In the genomic region with DNA sequence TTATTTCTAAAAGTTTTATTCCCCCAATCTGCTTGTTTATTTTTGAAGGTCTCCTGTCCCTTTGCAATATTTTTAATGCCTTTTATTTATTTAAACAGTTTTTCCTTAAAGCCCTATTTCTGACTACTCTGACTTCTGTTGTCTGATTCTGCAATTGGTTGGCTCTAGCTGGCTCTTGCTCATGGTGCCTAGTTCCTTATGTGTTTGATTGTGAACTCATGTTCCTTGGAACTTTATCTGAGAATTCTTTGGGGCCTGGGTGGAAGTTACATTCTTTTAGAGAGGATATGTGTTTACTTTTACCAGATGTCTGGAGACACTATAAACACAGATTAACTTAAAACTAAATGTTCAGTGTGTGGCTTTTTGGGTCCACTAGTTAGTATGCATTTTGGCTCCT, we compare ENCODE assay signal across 20 cellular contexts.
DNase-seq lines count a peak whose midpoint lies in the region; ATAC-seq and TF ChIP-seq lines count a peak whose summit lies in the region.
"Had no signal": no experiment of that assay in that cellular context is flagged by ENCODE, and none has a peak within 500 bp of the region (broad histone marks: within the 10 kb centered on the region; RNA-seq: fewer than 3 reads in every experiment).

No MANE protein-coding gene starts in this region.

- no peak for DNase-seq in SK-N-SH
- no peak for DNase-seq in endothelial cell (ENCODE audit: low spot score)
- peak; percentile 12 for DNase-seq in fibroblast of villous mesenchyme (ENCODE audit: low read depth)
- DNase-seq in spleen = no peak
- DNase-seq in activated CD4-positive, alpha-beta T cell treated with anti-CD3 and anti-CD28 coated beads for 36 hours = no peak
- DNase-seq in activated T-helper 1 cell treated with anti-CD3 and anti-CD28 coated beads, Interleukin-12 subunit alpha, Interleukin-12 subunit beta, Interleukin-2, Interleukin-4 antibody, amounts not matched to agents 30 ng/mL and 10 ng/mL and 1 ng/mL, durations not matched to agents 14 hours and 24 hours and 36 hours (ENCODE audit: low spot score) = no peak
- DNase-seq in NCI-H1436 treated with DMSO at 0.1 percent for 48 hours (lab: John Stamatoyannopoulos, UW) = no peak
- DNase-seq: AML-193; Caco-2; CD4-positive, alpha-beta T cell; GDM1; GOT3; H7; HFFc6 had no signal

- no peak overlapping the region for H3K9ac ChIP-seq in SK-N-SH

- peaks cover 27% of the 10 kb centered on the region for H3K4me1 Mint-ChIP-seq in endothelial cell (ENCODE audit: unreplicated experiment)
- H3K4me1 Mint-ChIP-seq in activated CD4-positive, alpha-beta T cell treated with anti-CD3 and anti-CD28 coated beads for 36 hours = no peaks in the 10 kb centered on the region
- H3K4me1 Mint-ChIP-seq in activated T-helper 1 cell treated with anti-CD3 and anti-CD28 coated beads, Interleukin-12 subunit alpha, Interleukin-12 subunit beta, Interleukin-2, Interleukin-4 antibody, amounts not matched to agents 30 ng/mL and 10 ng/mL and 1 ng/mL, durations not matched to agents 14 hours and 24 hours and 36 hours (ENCODE audit: low read depth) = no peaks in the 10 kb centered on the region

- TF ChIP-seq CTCF in SK-N-SH (IDR thresholded peaks at IDR 0.05) (no peak), endothelial cell (IDR thresholded peaks at IDR 0.05; ENCODE audit: unreplicated experiment) (no peak), fibroblast of villous mesenchyme (IDR thresholded peaks at IDR 0.05; ENCODE audit: insufficient read depth, low read depth, low read length) (no peak), spleen (IDR thresholded peaks at IDR 0.05 in 8 of 11, conservative IDR thresholded peaks at IDR 0.05 in 3 of 11) (no peak)

- no peak for ATAC-seq in SK-N-SH treated with all-trans-retinoic acid at 6 μM for 48 hours
- no peak for ATAC-seq in activated CD4-positive, alpha-beta T cell treated with anti-CD3 and anti-CD28 coated beads for 36 hours
- ATAC-seq: A549, HCT116 had no signal

- H3F3A ChIP-seq in SK-N-SH (replicated peaks; ENCODE audit: insufficient read depth) = no peaks in the 10 kb centered on the region

- no peaks in the 10 kb centered on the region for H4K20me1 ChIP-seq in SK-N-SH (ENCODE audit: insufficient read depth)

- H3K36me3 ChIP-seq in SK-N-SH (replicated peaks in 1 of 2; ENCODE audit: control insufficient read depth in 1 of 2, insufficient read depth in 2 of 2, low read length in 1 of 2) (no peaks in the 10 kb centered on the region), spleen (no peaks in the 10 kb centered on the region)

- TF ChIP-seq POLR2A in spleen (IDR thresholded peaks at IDR 0.05) = no peak

- no peak for TF ChIP-seq EP300 in SK-N-SH (IDR thresholded peaks at IDR 0.05; ENCODE audit: borderline replicate concordance in 1 of 2, low read depth in 1 of 2, low read length in 1 of 2)

- H3K27ac Mint-ChIP-seq in endothelial cell (ENCODE audit: unreplicated experiment) = peak overlapping the region; percentile 95
- no peak overlapping the region for H3K27ac Mint-ChIP-seq in activated CD4-positive, alpha-beta T cell treated with anti-CD3 and anti-CD28 coated beads for 36 hours
- no peak overlapping the region for H3K27ac Mint-ChIP-seq in activated T-helper 1 cell treated with anti-CD3 and anti-CD28 coated beads, Interleukin-12 subunit alpha, Interleukin-12 subunit beta, Interleukin-2, Interleukin-4 antibody, amounts not matched to agents 30 ng/mL and 10 ng/mL and 1 ng/mL, durations not matched to agents 14 hours and 24 hours and 36 hours
- H3K27ac Mint-ChIP-seq: CD4-positive, alpha-beta T cell; HFFc6 had no signal

- no peaks in the 10 kb centered on the region for H3K9me2 ChIP-seq in SK-N-SH

- H3K4me3 ChIP-seq in SK-N-SH (ENCODE audit: low read depth in 2 of 2, low read length in 1 of 2) (no peak overlapping the region), fibroblast of villous mesenchyme (ENCODE audit: low read depth, low read length) (no peak overlapping the region), spleen (no peak overlapping the region)
- H3K4me3 ChIP-seq: A549 had no signal

- H3K27ac ChIP-seq in SK-N-SH (ENCODE audit: low read depth in 2 of 2, low read length in 1 of 2) (no peak overlapping the region), spleen (peak overlapping the region in 6 of 8 donors; percentile 40 to 79 (median 48))
- H3K27ac ChIP-seq: 22Rv1, A549, C4-2B, HL-60 had no signal

- peaks cover 45% of the 10 kb centered on the region for H3K36me3 Mint-ChIP-seq in endothelial cell (ENCODE audit: low read depth, unreplicated experiment)
- H3K36me3 Mint-ChIP-seq in activated CD4-positive, alpha-beta T cell treated with anti-CD3 and anti-CD28 coated beads for 36 hours (ENCODE audit: low read depth) = no peaks in the 10 kb centered on the region
- H3K36me3 Mint-ChIP-seq in activated T-helper 1 cell treated with anti-CD3 and anti-CD28 coated beads, Interleukin-12 subunit alpha, Interleukin-12 subunit beta, Interleukin-2, Interleukin-4 antibody, amounts not matched to agents 30 ng/mL and 10 ng/mL and 1 ng/mL, durations not matched to agents 14 hours and 24 hours and 36 hours (ENCODE audit: low read depth) = no peaks in the 10 kb centered on the region

- intact Hi-C loops in spleen (cut with DNase I; ENCODE audit: low total_unique reads) = no loop called here
- intact Hi-C loops in activated CD4-positive, alpha-beta T cell treated with anti-CD3 and anti-CD28 coated beads for 36 hours (cut with DNase I, micrococcal nuclease) = no loop called here
- intact Hi-C loops in activated T-helper 1 cell treated with anti-CD3 and anti-CD28 coated beads, Interleukin-12 subunit alpha, Interleukin-12 subunit beta, Interleukin-2, Interleukin-4 antibody, amounts not matched to agents 30 ng/mL and 10 ng/mL and 1 ng/mL, durations not matched to agents 14 hours and 24 hours and 36 hours (cut with micrococcal nuclease) = no loop called here

- H3K4me3 Mint-ChIP-seq in endothelial cell (ENCODE audit: unreplicated experiment) = no peak overlapping the region
- no peak overlapping the region for H3K4me3 Mint-ChIP-seq in activated CD4-positive, alpha-beta T cell treated with anti-CD3 and anti-CD28 coated beads for 36 hours
- H3K4me3 Mint-ChIP-seq in activated T-helper 1 cell treated with anti-CD3 and anti-CD28 coated beads, Interleukin-12 subunit alpha, Interleukin-12 subunit beta, Interleukin-2, Interleukin-4 antibody, amounts not matched to agents 30 ng/mL and 10 ng/mL and 1 ng/mL, durations not matched to agents 14 hours and 24 hours and 36 hours = no peak overlapping the region
- H3K4me3 Mint-ChIP-seq: CD4-positive, alpha-beta T cell; HFFc6 had no signal

- POLR2A ChIA-PET in SK-N-SH (lab: Yijun Ruan, JAX) = interaction anchor here (0.6 kb wide), 1 partner anchor 12 kb away, joined by 6 read pairs; no protein-coding TSS in a partner anchor
- POLR2A ChIA-PET in activated CD4-positive, alpha-beta T cell treated with anti-CD3 and anti-CD28 coated beads for 36 hours (lab: Charles Lee) = no interaction called here

- H3K4me1 ChIP-seq in SK-N-SH (ENCODE audit: control insufficient read depth in 1 of 2, insufficient read depth in 2 of 2, low read depth in 1 of 2, low read length in 1 of 2) (no peaks in the 10 kb centered on the region), spleen (peaks cover 0 to 44% (median 18%) of the 10 kb centered on the region in 6 donors)
- H3K4me1 ChIP-seq: A549, Caco-2 had no signal

- no peak for TF ChIP-seq RAD21 in SK-N-SH (IDR thresholded peaks at IDR 0.05; ENCODE audit: low read length)

- CTCF ChIA-PET in SK-N-SH (lab: Yijun Ruan, JAX) = no interaction called here
- CTCF ChIA-PET in activated CD4-positive, alpha-beta T cell treated with anti-CD3 and anti-CD28 coated beads for 36 hours (lab: Charles Lee) = no interaction called here

- H3K9me3 ChIP-seq in SK-N-SH (no peaks in the 10 kb centered on the region; the same call in 1 of the 2 replicates), spleen (no peaks in the 10 kb centered on the region)
- H3K9me3 ChIP-seq: A549 had no signal

- H3K79me2 ChIP-seq in SK-N-SH (ENCODE audit: insufficient read depth) = no peaks in the 10 kb centered on the region

- H3K27me3 Mint-ChIP-seq in endothelial cell (ENCODE audit: unreplicated experiment) = no peaks in the 10 kb centered on the region
- peaks cover 18% of the 10 kb centered on the region for H3K27me3 Mint-ChIP-seq in activated CD4-positive, alpha-beta T cell treated with anti-CD3 and anti-CD28 coated beads for 36 hours
- H3K27me3 Mint-ChIP-seq in activated T-helper 1 cell treated with anti-CD3 and anti-CD28 coated beads, Interleukin-12 subunit alpha, Interleukin-12 subunit beta, Interleukin-2, Interleukin-4 antibody, amounts not matched to agents 30 ng/mL and 10 ng/mL and 1 ng/mL, durations not matched to agents 14 hours and 24 hours and 36 hours (ENCODE audit: insufficient read depth) = peaks cover 12% of the 10 kb centered on the region

- H3K9me3 Mint-ChIP-seq in endothelial cell (ENCODE audit: unreplicated experiment) = no peaks in the 10 kb centered on the region
- no peaks in the 10 kb centered on the region for H3K9me3 Mint-ChIP-seq in activated CD4-positive, alpha-beta T cell treated with anti-CD3 and anti-CD28 coated beads for 36 hours (ENCODE audit: low read depth)
- no peaks in the 10 kb centered on the region for H3K9me3 Mint-ChIP-seq in activated T-helper 1 cell treated with anti-CD3 and anti-CD28 coated beads, Interleukin-12 subunit alpha, Interleukin-12 subunit beta, Interleukin-2, Interleukin-4 antibody, amounts not matched to agents 30 ng/mL and 10 ng/mL and 1 ng/mL, durations not matched to agents 14 hours and 24 hours and 36 hours
- H3K9me3 Mint-ChIP-seq: CD4-positive, alpha-beta T cell had no signal

- no peak overlapping the region for H2AFZ ChIP-seq in SK-N-SH (ENCODE audit: low read depth)

- H3K27me3 ChIP-seq in SK-N-SH (ENCODE audit: insufficient read depth) (no peaks in the 10 kb centered on the region; the same call in 1 of the 2 replicates), spleen (replicated peaks in 1 of 7) (no peaks in the 10 kb centered on the region)

- H3K4me2 ChIP-seq in SK-N-SH = no peak overlapping the region
- H3K4me2 ChIP-seq: A549 had no signal

TF ChIP-seq in SK-N-SH treated with all-trans-retinoic acid at 6 μM for 48 hours, 23 proteins besides CTCF, POLR2A, EP300 and RAD21:
- TF ChIP-seq ESRRG (CRISPR knock-in tag; IDR thresholded peaks at IDR 0.05) (no peak), ZFP30 (CRISPR knock-in tag; IDR thresholded peaks at IDR 0.05) (peak; percentile 53; the same call in 1 of the 2 replicates), ZNF8 (CRISPR knock-in tag; IDR thresholded peaks at IDR 0.05) (no peak)

TF ChIP-seq in SK-N-SH, 30 proteins besides CTCF, POLR2A, EP300 and RAD21 (continues in another document):
- no peak for TF ChIP-seq FOSL2 (IDR thresholded peaks at IDR 0.05; ENCODE audit: borderline replicate concordance, low read depth)
- no peak for TF ChIP-seq FOXM1 (IDR thresholded peaks at IDR 0.05; ENCODE audit: low read depth)
- TF ChIP-seq SIN3A (IDR thresholded peaks at IDR 0.05; ENCODE audit: borderline replicate concordance, low read depth, low read length) = no peak
- TF ChIP-seq CHD2 (IDR thresholded peaks at IDR 0.05; ENCODE audit: low read length, partially characterized antibody) = no peak
- TF ChIP-seq YY1 (IDR thresholded peaks at IDR 0.05; ENCODE audit: low read depth) = no peak
- no peak for TF ChIP-seq SMC3 (IDR thresholded peaks at IDR 0.05; ENCODE audit: low read depth, low read length)

Comparison
In these comparisons a context has a peak if more than half of its experiments do, and no peak if none do; other contexts are left out.
1. H3K27ac ChIP-seq: peak in spleen (6 of 8); none in SK-N-SH (0 of 2).